1 cellular context compared by ENCODE assay signal in the genomic region with DNA sequence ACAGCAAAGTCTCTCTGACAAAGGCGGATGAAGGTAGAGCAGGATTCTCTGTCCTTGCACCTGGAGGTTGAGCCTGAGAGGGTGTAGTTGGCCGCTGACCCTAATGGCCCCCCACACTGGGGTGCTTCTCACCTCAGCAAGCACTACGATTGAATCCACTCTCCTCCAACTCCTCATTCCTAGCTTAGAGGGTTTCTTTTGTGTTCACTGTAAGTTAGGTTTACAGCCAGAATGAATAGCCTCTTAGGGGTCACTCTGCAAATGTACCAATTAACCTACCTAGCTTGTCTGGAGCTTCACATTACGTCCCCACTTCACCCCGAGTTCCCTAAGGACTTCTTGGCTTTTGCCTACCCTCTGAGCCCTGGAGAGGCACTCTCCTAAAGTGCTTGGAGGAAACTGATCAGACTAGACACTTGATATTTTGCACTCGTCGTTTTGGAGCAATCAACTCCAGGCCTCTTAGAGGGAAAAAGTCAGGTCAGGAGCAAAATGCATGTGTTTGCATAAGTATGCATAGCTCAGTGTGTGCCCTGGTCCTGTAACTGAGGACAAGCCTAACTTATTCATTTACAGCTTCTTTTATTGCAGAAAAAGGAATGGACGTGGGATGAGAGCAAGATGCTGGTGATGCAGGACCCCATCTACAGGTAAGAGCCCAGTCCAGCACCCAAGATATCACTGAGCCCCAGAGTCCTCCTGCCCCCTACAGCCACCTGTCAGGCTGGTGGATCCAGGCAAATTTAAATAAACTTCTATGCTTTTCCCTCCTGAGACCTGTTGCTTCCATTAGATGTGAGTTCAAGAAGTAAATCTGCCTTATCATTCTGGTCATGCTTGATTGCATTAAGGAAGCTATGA.
TF ChIP-seq lines count a peak whose summit lies in the region.

No MANE protein-coding gene starts in this region.

TF ChIP-seq in WTC11, 78 proteins besides CTCF, POLR2A, EP300 and RAD21:
- TF ChIP-seq ETV6 (CRISPR knock-in tag; IDR thresholded peaks at IDR 0.05) (no peak), ZNF121 (CRISPR knock-in tag; IDR thresholded peaks at IDR 0.05) (no peak), OVOL2 (CRISPR knock-in tag; IDR thresholded peaks at IDR 0.05; ENCODE audit: borderline replicate concordance) (no peak), FOXK1 (CRISPR knock-in tag; IDR thresholded peaks at IDR 0.05) (no peak), TCF7 (CRISPR knock-in tag; IDR thresholded peaks at IDR 0.05; ENCODE audit: low read depth) (no peak)
- TF ChIP-seq, protein P1, sequence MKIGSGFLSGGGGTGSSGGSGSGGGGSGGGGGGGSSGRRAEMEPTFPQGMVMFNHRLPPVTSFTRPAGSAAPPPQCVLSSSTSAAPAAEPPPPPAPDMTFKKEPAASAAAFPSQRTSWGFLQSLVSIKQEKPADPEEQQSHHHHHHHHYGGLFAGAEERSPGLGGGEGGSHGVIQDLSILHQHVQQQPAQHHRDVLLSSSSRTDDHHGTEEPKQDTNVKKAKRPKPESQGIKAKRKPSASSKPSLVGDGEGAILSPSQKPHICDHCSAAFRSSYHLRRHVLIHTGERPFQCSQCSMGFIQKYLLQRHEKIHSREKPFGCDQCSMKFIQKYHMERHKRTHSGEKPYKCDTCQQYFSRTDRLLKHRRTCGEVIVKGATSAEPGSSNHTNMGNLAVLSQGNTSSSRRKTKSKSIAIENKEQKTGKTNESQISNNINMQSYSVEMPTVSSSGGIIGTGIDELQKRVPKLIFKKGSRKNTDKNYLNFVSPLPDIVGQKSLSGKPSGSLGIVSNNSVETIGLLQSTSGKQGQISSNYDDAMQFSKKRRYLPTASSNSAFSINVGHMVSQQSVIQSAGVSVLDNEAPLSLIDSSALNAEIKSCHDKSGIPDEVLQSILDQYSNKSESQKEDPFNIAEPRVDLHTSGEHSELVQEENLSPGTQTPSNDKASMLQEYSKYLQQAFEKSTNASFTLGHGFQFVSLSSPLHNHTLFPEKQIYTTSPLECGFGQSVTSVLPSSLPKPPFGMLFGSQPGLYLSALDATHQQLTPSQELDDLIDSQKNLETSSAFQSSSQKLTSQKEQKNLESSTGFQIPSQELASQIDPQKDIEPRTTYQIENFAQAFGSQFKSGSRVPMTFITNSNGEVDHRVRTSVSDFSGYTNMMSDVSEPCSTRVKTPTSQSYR (CRISPR knock-in tag; IDR thresholded peaks at IDR 0.05), result 0 out of 2 replicates have a peak, but pooled peaks have one; percentile 26
- TF ChIP-seq, protein P2, sequence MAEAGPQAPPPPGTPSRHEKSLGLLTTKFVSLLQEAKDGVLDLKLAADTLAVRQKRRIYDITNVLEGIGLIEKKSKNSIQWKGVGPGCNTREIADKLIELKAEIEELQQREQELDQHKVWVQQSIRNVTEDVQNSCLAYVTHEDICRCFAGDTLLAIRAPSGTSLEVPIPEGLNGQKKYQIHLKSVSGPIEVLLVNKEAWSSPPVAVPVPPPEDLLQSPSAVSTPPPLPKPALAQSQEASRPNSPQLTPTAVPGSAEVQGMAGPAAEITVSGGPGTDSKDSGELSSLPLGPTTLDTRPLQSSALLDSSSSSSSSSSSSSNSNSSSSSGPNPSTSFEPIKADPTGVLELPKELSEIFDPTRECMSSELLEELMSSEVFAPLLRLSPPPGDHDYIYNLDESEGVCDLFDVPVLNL (CRISPR knock-in tag; IDR thresholded peaks at IDR 0.05; ENCODE audit: borderline replicate concordance, low read depth), result no peak
- TF ChIP-seq, protein P3, sequence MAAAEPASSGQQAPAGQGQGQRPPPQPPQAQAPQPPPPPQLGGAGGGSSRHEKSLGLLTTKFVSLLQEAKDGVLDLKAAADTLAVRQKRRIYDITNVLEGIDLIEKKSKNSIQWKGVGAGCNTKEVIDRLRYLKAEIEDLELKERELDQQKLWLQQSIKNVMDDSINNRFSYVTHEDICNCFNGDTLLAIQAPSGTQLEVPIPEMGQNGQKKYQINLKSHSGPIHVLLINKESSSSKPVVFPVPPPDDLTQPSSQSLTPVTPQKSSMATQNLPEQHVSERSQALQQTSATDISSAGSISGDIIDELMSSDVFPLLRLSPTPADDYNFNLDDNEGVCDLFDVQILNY (CRISPR knock-in tag; IDR thresholded peaks at IDR 0.05), result no peak
